22 cellular contexts compared by ENCODE assay signal in genomic region chr3:104788807-104789206, GRCh38.
DNase-seq lines count a peak whose midpoint lies in the region; ATAC-seq and TF ChIP-seq lines count a peak whose summit lies in the region.
"Had no signal": no experiment of that assay in that cellular context is flagged by ENCODE, and none has a peak within 500 bp of the region (broad histone marks: within the 10 kb centered on the region; RNA-seq: fewer than 3 reads in every experiment).

No MANE protein-coding gene starts in this region.

- CTCF ChIA-PET in HEK293 (lab: Yijun Ruan, JAX), result no interaction called here
- CTCF ChIA-PET in CD4-positive, alpha-beta T cell (lab: Charles Lee), result no interaction called here

- POLR2A ChIA-PET in HEK293 (lab: Yijun Ruan, JAX), result no interaction called here
- POLR2A ChIA-PET in CD4-positive, alpha-beta T cell (lab: Charles Lee), result no interaction called here

- no peaks in the 10 kb centered on the region for H3K27me3 Mint-ChIP-seq in natural killer cell (ENCODE audit: low read depth in 2 of 2)
- H3K27me3 Mint-ChIP-seq in natural killer cell treated with Interleukin-12 subunit alpha and Interleukin-12 subunit beta and Interleukin-15 and Interleukin-18, amount 100 ng/mL, for 72 hours, result no peaks in the 10 kb centered on the region
- no peaks in the 10 kb centered on the region for H3K27me3 Mint-ChIP-seq in chondrocyte (ENCODE audit: low read depth)
- no peaks in the 10 kb centered on the region for H3K27me3 Mint-ChIP-seq in CD4-positive, alpha-beta T cell
- H3K27me3 Mint-ChIP-seq: CD4-positive, alpha-beta memory T cell; CD8-positive, alpha-beta memory T cell had no signal

- H3K36me3 Mint-ChIP-seq in natural killer cell (no peaks in the 10 kb centered on the region), chondrocyte (ENCODE audit: low read depth) (no peaks in the 10 kb centered on the region)
- H3K36me3 Mint-ChIP-seq in natural killer cell treated with Interleukin-12 subunit alpha and Interleukin-12 subunit beta and Interleukin-15 and Interleukin-18, amount 100 ng/mL, for 72 hours, result no peaks in the 10 kb centered on the region
- no peaks in the 10 kb centered on the region for H3K36me3 Mint-ChIP-seq in CD4-positive, alpha-beta T cell (ENCODE audit: low read depth)
- H3K36me3 Mint-ChIP-seq: CD4-positive, alpha-beta memory T cell; CD8-positive, alpha-beta memory T cell had no signal

- H3K27me3 ChIP-seq in CD4-positive, alpha-beta T cell (ENCODE audit: control insufficient read depth, insufficient read depth, low read length), result no peaks in the 10 kb centered on the region
- H3K27me3 ChIP-seq: BLaER1 treated with 17β-estradiol and CSF1 and Interleukin-3, amounts not matched to agents 10 nM and 100 nM had no signal

- H3K4me3 Mint-ChIP-seq in natural killer cell (no peak overlapping the region), chondrocyte (ENCODE audit: unreplicated experiment) (no peak overlapping the region)
- H3K4me3 Mint-ChIP-seq in natural killer cell treated with Interleukin-12 subunit alpha and Interleukin-12 subunit beta and Interleukin-15 and Interleukin-18, amount 100 ng/mL, for 72 hours, result no peak overlapping the region
- H3K4me3 Mint-ChIP-seq in CD4-positive, alpha-beta T cell, result no peak overlapping the region
- H3K4me3 Mint-ChIP-seq: CD4-positive, alpha-beta memory T cell; CD8-positive, alpha-beta memory T cell had no signal

- no peaks in the 10 kb centered on the region for H3K36me3 ChIP-seq in HEK293 (ENCODE audit: control insufficient read depth in 2 of 2, insufficient read depth in 1 of 2, low read length in 2 of 2)
- H3K36me3 ChIP-seq: BLaER1 treated with 17β-estradiol and CSF1 and Interleukin-3, amounts not matched to agents 10 nM and 100 nM had no signal

- TF ChIP-seq CTCF in natural killer cell (IDR thresholded peaks at IDR 0.05) (peak; percentile 8), HEK293 (tag by site-specific recombination; IDR thresholded peaks at IDR 0.05) (no peak), chondrocyte (IDR thresholded peaks at IDR 0.05) (no peak)
- TF ChIP-seq CTCF in CD4-positive, alpha-beta T cell (IDR thresholded peaks at IDR 0.05), result no peak

- no peak overlapping the region for H3K27ac ChIP-seq in HEK293 (ENCODE audit: extremely low read depth, low read depth, low read length)
- no peak overlapping the region for H3K27ac ChIP-seq in CD4-positive, alpha-beta T cell (ENCODE audit: low read depth, low read length)
- H3K27ac ChIP-seq: BLaER1 treated with 17β-estradiol and CSF1 and Interleukin-3, amounts not matched to agents 10 nM and 100 nM; C4-2B had no signal

- H3K9me3 Mint-ChIP-seq in natural killer cell (peaks cover 13 to 14% of the 10 kb centered on the region in 2 donors), chondrocyte (ENCODE audit: low read depth) (no peaks in the 10 kb centered on the region)
- peaks cover 15% of the 10 kb centered on the region for H3K9me3 Mint-ChIP-seq in natural killer cell treated with Interleukin-12 subunit alpha and Interleukin-12 subunit beta and Interleukin-15 and Interleukin-18, amount 100 ng/mL, for 72 hours
- H3K9me3 Mint-ChIP-seq in CD4-positive, alpha-beta T cell, result no peaks in the 10 kb centered on the region
- H3K9me3 Mint-ChIP-seq: CD4-positive, alpha-beta memory T cell had no signal

- DNase-seq in natural killer cell, result no peak
- no peak for DNase-seq in natural killer cell treated with Interleukin-12 subunit alpha and Interleukin-12 subunit beta and Interleukin-15 and Interleukin-18, amount 100 ng/mL, for 72 hours (ENCODE audit: low spot score)
- no peak for DNase-seq in chondrocyte (ENCODE audit: low spot score)
- DNase-seq in CD4-positive, alpha-beta T cell, result no peak
- DNase-seq in stimulated activated naive CD4-positive, alpha-beta T cell (lab: John Stamatoyannopoulos, UW), result no peak
- DNase-seq: 8988T; ACHN; CD4-positive, alpha-beta memory T cell; CD8-positive, alpha-beta memory T cell; COR-L47; DMS 273 treated with DMSO at 0.1 percent for 48 hours; DMS153; DMS53; DMS79; DND-41; EL; GDM1 had no signal

- H3K9me3 ChIP-seq in HEK293 (ENCODE audit: control insufficient read depth, insufficient read depth, low read depth, low read length), result no peaks in the 10 kb centered on the region
- H3K9me3 ChIP-seq in CD4-positive, alpha-beta T cell (ENCODE audit: control insufficient read depth, low read length), result no peaks in the 10 kb centered on the region
- H3K9me3 ChIP-seq: BLaER1 treated with 17β-estradiol and CSF1 and Interleukin-3, amounts not matched to agents 10 nM and 100 nM had no signal

- no peaks in the 10 kb centered on the region for H3K4me1 ChIP-seq in HEK293 (ENCODE audit: control insufficient read depth, insufficient read depth, low read length)
- H3K4me1 ChIP-seq: BLaER1 treated with 17β-estradiol and CSF1 and Interleukin-3, amounts not matched to agents 10 nM and 100 nM had no signal

- H3K27ac Mint-ChIP-seq in natural killer cell (no peak overlapping the region), chondrocyte (ENCODE audit: unreplicated experiment) (peak overlapping the region; percentile 57)
- H3K27ac Mint-ChIP-seq in natural killer cell treated with Interleukin-12 subunit alpha and Interleukin-12 subunit beta and Interleukin-15 and Interleukin-18, amount 100 ng/mL, for 72 hours, result no peak overlapping the region
- H3K27ac Mint-ChIP-seq in CD4-positive, alpha-beta T cell, result no peak overlapping the region

- no peak overlapping the region for H3K4me3 ChIP-seq in HEK293 (ENCODE audit: low read depth, low read length)
- H3K4me3 ChIP-seq: BLaER1 treated with 17β-estradiol and CSF1 and Interleukin-3, amounts not matched to agents 10 nM and 100 nM; GM12878 had no signal

- ATAC-seq in natural killer cell (no peak), GM21576 (IDR thresholded peaks at IDR 0.05; ENCODE audit: unreplicated experiment) (no peak)
- ATAC-seq in natural killer cell treated with Interleukin-12 subunit alpha and Interleukin-12 subunit beta and Interleukin-15 and Interleukin-18, amount 100 ng/mL, for 72 hours, result no peak
- ATAC-seq in CD4-positive, alpha-beta T cell (ENCODE audit: poor library complexity), result no peak
- ATAC-seq: GM12878 had no signal

- intact Hi-C loops in natural killer cell (cut with micrococcal nuclease), result no loop called here
- intact Hi-C loops in CD4-positive, alpha-beta T cell (cut with DNase I, micrococcal nuclease), result no loop called here

- H3K4me1 Mint-ChIP-seq in natural killer cell, result no peaks in the 10 kb centered on the region
- H3K4me1 Mint-ChIP-seq in natural killer cell treated with Interleukin-12 subunit alpha and Interleukin-12 subunit beta and Interleukin-15 and Interleukin-18, amount 100 ng/mL, for 72 hours (ENCODE audit: low read depth in 2 of 2), result no peaks in the 10 kb centered on the region
- peaks cover 8% of the 10 kb centered on the region for H3K4me1 Mint-ChIP-seq in chondrocyte (ENCODE audit: low read depth)
- H3K4me1 Mint-ChIP-seq in CD4-positive, alpha-beta T cell (ENCODE audit: low read depth), result no peaks in the 10 kb centered on the region
- H3K4me1 Mint-ChIP-seq: CD4-positive, alpha-beta memory T cell; CD8-positive, alpha-beta memory T cell had no signal

TF ChIP-seq in HEK293, 187 proteins besides CTCF, POLR2A, EP300 and RAD21 (continues in another document):
- no peak for TF ChIP-seq ZNF341 (tag by site-specific recombination; IDR thresholded peaks at IDR 0.05; ENCODE audit: low read depth)
- TF ChIP-seq HOXA7 (CRISPR knock-in tag; IDR thresholded peaks at IDR 0.05; ENCODE audit: borderline replicate concordance), result no peak
- TF ChIP-seq PRDM10 (tag by site-specific recombination; IDR thresholded peaks at IDR 0.05), result no peak
- no peak for TF ChIP-seq ZNF239 (tag by site-specific recombination; IDR thresholded peaks at IDR 0.05)
- no peak for TF ChIP-seq ZBTB48 (tag by site-specific recombination; IDR thresholded peaks at IDR 0.05)
- TF ChIP-seq KLF17 (tag by site-specific recombination; IDR thresholded peaks at IDR 0.05), result no peak
- no peak for TF ChIP-seq ZNF544 (tag by site-specific recombination; IDR thresholded peaks at IDR 0.05)
- no peak for TF ChIP-seq KLF8 (tag by site-specific recombination; IDR thresholded peaks at IDR 0.05)
- TF ChIP-seq ZNF660 (tag by site-specific recombination; IDR thresholded peaks at IDR 0.05), result no peak
- peak; percentile 75; the same call in 1 of the 2 replicates for TF ChIP-seq ZNF366 (tag by site-specific recombination; conservative IDR thresholded peaks at IDR 0.05)
